7 cellular contexts compared by ENCODE assay signal in genomic region chr1:91500756-91501526, GRCh38.
DNase-seq lines count a peak whose midpoint lies in the region; ATAC-seq, FAIRE-seq and TF ChIP-seq lines count a peak whose summit lies in the region.

Gene CDC7 (plus strand): TSS chr1:91500851. CDS start chr1:91501717, 866 bp downstream.

- in situ Hi-C loops in astrocyte of the spinal cord (cut with HindIII; ENCODE audit: low sequenced_read_pairs) = no loop called here

- peak; percentile 89 for FAIRE-seq in GM18507 (lab: Jason Lieb, UNC)

- DNase-seq in GM18507 (ENCODE audit: extremely low spot score, insufficient read length, low read depth) (peak; percentile 86), NCI-H187 (lab: John Stamatoyannopoulos, UW) (peak; percentile 82 to 99), T-helper 9 cell (peak; percentile 71), astrocyte of the spinal cord (ENCODE audit: low read depth, low spot score) (peak; percentile 94), hypothalamus (lab: John Stamatoyannopoulos, UW) (peak; percentile 70 to 98 (median 88)), retinal pigment epithelial cell (ENCODE audit: low read depth) (peak; percentile 55)

- ATAC-seq in HG02943 (IDR thresholded peaks at IDR 0.05; ENCODE audit: low read depth, unreplicated experiment) = peak; percentile 75

- TF ChIP-seq CTCF in astrocyte of the spinal cord (IDR thresholded peaks at IDR 0.05; ENCODE audit: low read depth, low read length) = peak; percentile 50
- TF ChIP-seq CTCF in retinal pigment epithelial cell (conservative IDR thresholded peaks at IDR 0.05; ENCODE audit: low read depth, low read length) = peak; percentile 60

- H3K4me3 ChIP-seq in astrocyte of the spinal cord (ENCODE audit: low read depth, low read length) (peak within 1 kb of the TSS; percentile 76), retinal pigment epithelial cell (ENCODE audit: low read length) (peak within 1 kb of the TSS; percentile 76)

Comparison
In these comparisons a context has a peak if more than half of its experiments do, and no peak if none do; other contexts are left out.
1. Peak in every context shown above with its lines: DNase-seq, ATAC-seq and H3K4me3 ChIP-seq.